Comparison of ENCODE assay signal across 10 cellular contexts in genomic region chr6:1614448-1614766, GRCh38. TPM values are rescaled to one million over a fixed set of nuclear protein-coding genes. Genes with fewer than 3 reads are reported as not detected.
DNase-seq lines count a peak whose midpoint lies in the region; ATAC-seq and TF ChIP-seq lines count a peak whose summit lies in the region.
"Had no signal": no experiment of that assay in that cellular context is flagged by ENCODE, and none has a peak within 500 bp of the region (broad histone marks: within the 10 kb centered on the region; RNA-seq: fewer than 3 reads in every experiment).

No MANE protein-coding gene starts in this region.

- H3K9me3 Mint-ChIP-seq in endothelial cell (ENCODE audit: unreplicated experiment) (peaks cover 4% of the 10 kb centered on the region), nephron (no peaks in the 10 kb centered on the region)

- H3K27ac ChIP-seq in heart left ventricle (peak overlapping the region in 11 of 12 donors; percentile 12 to 90 (median 70)), upper lobe of right lung (no peak overlapping the region)

- H3K27me3 Mint-ChIP-seq in endothelial cell (ENCODE audit: unreplicated experiment) (peaks cover 25% of the 10 kb centered on the region), nephron (ENCODE audit: low read depth) (peaks cover 73% of the 10 kb centered on the region)

- H3K27ac Mint-ChIP-seq in endothelial cell (ENCODE audit: unreplicated experiment) (no peak overlapping the region), nephron (no peak overlapping the region)
- H3K27ac Mint-ChIP-seq: progenitor cell of endocrine pancreas had no signal

- H3K4me3 ChIP-seq in heart left ventricle (peak overlapping the region; percentile 28 to 89 (median 68)), upper lobe of right lung (peak overlapping the region; percentile 51)

- H3K36me3 ChIP-seq in heart left ventricle (no peaks in the 10 kb centered on the region), upper lobe of right lung (no peaks in the 10 kb centered on the region)

- TF ChIP-seq CTCF in heart left ventricle (IDR thresholded peaks at IDR 0.05) (no peak), endothelial cell (IDR thresholded peaks at IDR 0.05; ENCODE audit: unreplicated experiment) (no peak), nephron (IDR thresholded peaks at IDR 0.05; ENCODE audit: unreplicated experiment in 3 of 3) (no peak), upper lobe of right lung (IDR thresholded peaks at IDR 0.05) (no peak)

- DNase-seq in heart left ventricle (no peak), Right ventricle myocardium inferior (ENCODE audit: missing footprints) (no peak), endothelial cell (ENCODE audit: low spot score) (peak; percentile 22), upper lobe of right lung (no peak), NCI-H524 (lab: John Stamatoyannopoulos, UW) (no peak), hepatic stellate cell (ENCODE audit: low spot score) (no peak)
- DNase-seq in effector CD4-positive, alpha-beta T cell: no peak
- DNase-seq: NCI-H1048 had no signal

- intact Hi-C loops in heart left ventricle (cut with DNase I): loop anchor here in 5 of 10 donors (5.0 to 10.0 kb wide), 4 partner anchors 73 to 220 kb away; no protein-coding TSS in a partner anchor
- intact Hi-C loops in Right ventricle myocardium inferior (cut with DNase I): loop anchor here (10.0 kb wide), 1 partner anchor 200 kb away; no protein-coding TSS in a partner anchor
- intact Hi-C loops in upper lobe of right lung (cut with DNase I): no loop called here

- ATAC-seq in heart left ventricle (no peak), Right ventricle myocardium inferior (no peak), upper lobe of right lung (no peak)

- no peaks in the 10 kb centered on the region for H3K9me3 ChIP-seq in heart left ventricle
- no peaks in the 10 kb centered on the region for H3K9me3 ChIP-seq in upper lobe of right lung

- H3K4me3 Mint-ChIP-seq in endothelial cell (ENCODE audit: unreplicated experiment) (peak overlapping the region; percentile 69), nephron (peak overlapping the region; percentile 53 to 87 (median 71))

- peaks cover 47% of the 10 kb centered on the region for H3K4me1 Mint-ChIP-seq in endothelial cell (ENCODE audit: unreplicated experiment)
- peaks cover 44% of the 10 kb centered on the region for H3K4me1 Mint-ChIP-seq in nephron

- TF ChIP-seq POLR2A in heart left ventricle (IDR thresholded peaks at IDR 0.05): no peak

- peaks cover 0 to 36% (median 2%) of the 10 kb centered on the region in 12 donors for H3K4me1 ChIP-seq in heart left ventricle
- H3K4me1 ChIP-seq in upper lobe of right lung: peaks cover 7% of the 10 kb centered on the region

- WGBS in heart left ventricle, 4 donors: 8 to 44% (median 27%) methylated on average over 13 to 39 of the region's 39 CpGs

- H3K27me3 ChIP-seq in heart left ventricle: peaks cover 0 to 81% (median 29%) of the 10 kb centered on the region in 9 donors
- peaks cover 74% of the 10 kb centered on the region for H3K27me3 ChIP-seq in upper lobe of right lung

- H3K36me3 Mint-ChIP-seq in endothelial cell (ENCODE audit: low read depth, unreplicated experiment) (peaks cover 44% of the 10 kb centered on the region), nephron (ENCODE audit: low read depth) (peaks cover 21% of the 10 kb centered on the region)

RNA-seq across cellular contexts. Expression of gene FOXC1, which starts 4.7 kb away (rescaled TPM):
- total RNA-seq in heart left ventricle (1 to 10 TPM; 1.8 to 6.3 (median 3.5) TPM), Right ventricle myocardium inferior (2.7 TPM), endothelial cell (ENCODE audit: unreplicated experiment) (112 TPM), upper lobe of right lung (4.9 TPM)
- polyA plus RNA-seq in heart left ventricle: 1 to 10 TPM; 2.1 to 2.9 TPM

Comparison
In these comparisons a context has a peak if more than half of its experiments do, and no peak if none do; other contexts are left out.
1. RNA of gene FOXC1, which starts 4.7 kb away (total RNA-seq): 112 TPM in endothelial cell (single experiment); 4.9 TPM in upper lobe of right lung (single experiment), 1.8 to 6.3 TPM in heart left ventricle and 2.7 TPM in Right ventricle myocardium inferior (single experiment); every median in the first group is over 10 times any median in the second.